In genomic region chr1:197774691-197775281, GRCh38 we compare ENCODE assay signal across 8 cellular contexts. TPM values are rescaled to one million over a fixed set of nuclear protein-coding genes. Genes with fewer than 3 reads are reported as not detected.
A peak's percentile ranks its signal among the peaks of the same experiment; 100 is the strongest.
DNase-seq lines count a peak whose midpoint lies in the region; ATAC-seq and TF ChIP-seq lines count a peak whose summit lies in the region.

No MANE protein-coding gene starts in this region.

- intact Hi-C loops in left ventricle myocardium inferior (cut with micrococcal nuclease): no loop called here

- H3K27me3 ChIP-seq in AG04450 (ENCODE audit: control insufficient read depth, insufficient read depth, low read length): no peaks in the 10 kb centered on the region
- H3K27me3 ChIP-seq in SJSA1 (replicated peaks): no peaks in the 10 kb centered on the region
- H3K27me3 ChIP-seq in left ventricle myocardium inferior (ENCODE audit: low read depth): no peaks in the 10 kb centered on the region

- peaks cover 67% of the 10 kb centered on the region for H3K4me1 Mint-ChIP-seq in activated naive CD8-positive, alpha-beta T cell treated with anti-CD3 and anti-CD28 coated beads for 36 hours

- POLR2A ChIA-PET in AG04450 (lab: Yijun Ruan, JAX): interaction anchor here (0.7 kb wide), 1 partner anchor 76 kb away, joined by 5 read pairs; no protein-coding TSS in a partner anchor

- H3K36me3 Mint-ChIP-seq in activated naive CD8-positive, alpha-beta T cell treated with anti-CD3 and anti-CD28 coated beads for 36 hours: peaks cover 19% of the 10 kb centered on the region

- peaks cover 37% of the 10 kb centered on the region for H3K4me1 ChIP-seq in SJSA1 (replicated peaks)
- H3K4me1 ChIP-seq in left ventricle myocardium inferior: peaks cover 52% of the 10 kb centered on the region

- H3K9me3 ChIP-seq in AG04450 (ENCODE audit: control insufficient read depth, insufficient read depth, low read length): no peaks in the 10 kb centered on the region
- H3K9me3 ChIP-seq in SJSA1 (replicated peaks): 0 out of 2 replicates have a peak, but pooled peaks cover 3% of the 10 kb centered on the region
- H3K9me3 ChIP-seq in left ventricle myocardium inferior (replicated peaks): peaks cover 5% of the 10 kb centered on the region

- no peaks in the 10 kb centered on the region for H3K9me3 Mint-ChIP-seq in activated naive CD8-positive, alpha-beta T cell treated with anti-CD3 and anti-CD28 coated beads for 36 hours

- no peak for DNase-seq in AG04450 (ENCODE audit: low read depth, low spot score)
- peak; percentile 59 to 66 for DNase-seq in SJSA1 (ENCODE audit: low read depth in 1 of 2, low spot score in 2 of 2)
- peak; percentile 70 for DNase-seq in activated naive CD8-positive, alpha-beta T cell treated with anti-CD3 and anti-CD28 coated beads for 36 hours
- no peak for DNase-seq in left ventricle myocardium inferior
- no peak for DNase-seq in retinal pigment epithelial cell (ENCODE audit: low read depth)
- no peak for DNase-seq in COLO829 (ENCODE audit: low spot score)

- CTCF ChIA-PET in AG04450 (lab: Charles Lee): interaction anchor here (0.7 kb wide), 2 partner anchors 82 to 288 kb away, joined by 5 to 6 read pairs; no protein-coding TSS in a partner anchor

- peaks cover 17% of the 10 kb centered on the region for H3K36me3 ChIP-seq in SJSA1
- no peaks in the 10 kb centered on the region for H3K36me3 ChIP-seq in left ventricle myocardium inferior

- H3K4me3 ChIP-seq in AG04450 (ENCODE audit: low read depth, low read length): peak overlapping the region; percentile 68
- peak overlapping the region; percentile 89 for H3K4me3 ChIP-seq in SJSA1
- peak overlapping the region; percentile 81 for H3K4me3 ChIP-seq in left ventricle myocardium inferior
- H3K4me3 ChIP-seq in retinal pigment epithelial cell (ENCODE audit: low read length): peak overlapping the region; percentile 67

- peak overlapping the region; percentile 92 for H3K27ac Mint-ChIP-seq in activated naive CD8-positive, alpha-beta T cell treated with anti-CD3 and anti-CD28 coated beads for 36 hours

- H3K27ac ChIP-seq in AG04450 (ENCODE audit: low read depth, low read length) (peak overlapping the region; percentile 80), SJSA1 (peak overlapping the region; percentile 83), left ventricle myocardium inferior (replicated peaks) (peak overlapping the region; percentile 96)

- no peak for TF ChIP-seq CTCF in AG04450 (IDR thresholded peaks at IDR 0.05; ENCODE audit: low read depth, low read length)
- no peak for TF ChIP-seq CTCF in left ventricle myocardium inferior (IDR thresholded peaks at IDR 0.05; ENCODE audit: borderline replicate concordance)
- TF ChIP-seq CTCF in retinal pigment epithelial cell (conservative IDR thresholded peaks at IDR 0.05; ENCODE audit: low read depth, low read length): no peak

- H3K27me3 Mint-ChIP-seq in activated naive CD8-positive, alpha-beta T cell treated with anti-CD3 and anti-CD28 coated beads for 36 hours: no peaks in the 10 kb centered on the region

- ATAC-seq in GM18858 (IDR thresholded peaks at IDR 0.05; ENCODE audit: unreplicated experiment) (peak; percentile 16), HG03095 (IDR thresholded peaks at IDR 0.05; ENCODE audit: unreplicated experiment) (peak; percentile 29)

- peak overlapping the region; percentile 93 for H3K4me3 Mint-ChIP-seq in activated naive CD8-positive, alpha-beta T cell treated with anti-CD3 and anti-CD28 coated beads for 36 hours

RNA-seq across cellular contexts. Expression of gene DENND1B, which starts 0.5 kb away (rescaled TPM):
- 13.9 and 17.7 TPM in 2 replicates for polyA plus RNA-seq in AG04450 (2011; rRNA removed)
- 30.5 and 57.2 TPM in 2 replicates for polyA minus RNA-seq in AG04450 (2011; rRNA and poly(A)+ RNA removed)
- 8.4 and 16.1 TPM in 2 replicates for total RNA-seq in SJSA1 (2014; rRNA removed; shearing (Covaris generic))
- total RNA-seq in activated naive CD8-positive, alpha-beta T cell treated with anti-CD3 and anti-CD28 coated beads for 36 hours: 10 to 100 TPM; 11.8 to 13.3 TPM
- 26.9 TPM for total RNA-seq in left ventricle myocardium inferior

Comparison
In these comparisons a context has a peak if more than half of its experiments do, and no peak if none do; other contexts are left out.
1. DNase-seq: peak in SJSA1 (2 of 2) and activated naive CD8-positive, alpha-beta T cell treated with anti-CD3 and anti-CD28 coated beads for 36 hours (single experiment); none in AG04450 (single experiment), left ventricle myocardium inferior (single experiment), retinal pigment epithelial cell (single experiment) and COLO829 (single experiment).
2. Peak in every context shown above with its lines, with median percentiles within 50 percentile points of each other: H3K27ac ChIP-seq and H3K4me3 ChIP-seq.